Comparison of ENCODE assay signal across 11 cellular contexts in genomic region chr17:80265205-80266068, GRCh38. TPM values are rescaled to one million over a fixed set of nuclear protein-coding genes. Genes with fewer than 3 reads are reported as not detected.
DNase-seq lines count a peak whose midpoint lies in the region; ATAC-seq and TF ChIP-seq lines count a peak whose summit lies in the region.
"Had no signal": no experiment of that assay in that cellular context is flagged by ENCODE, and none has a peak within 500 bp of the region (broad histone marks: within the 10 kb centered on the region; RNA-seq: fewer than 3 reads in every experiment).

No MANE protein-coding gene starts in this region.

- no peaks in the 10 kb centered on the region for H3K27me3 ChIP-seq in left lung
- no peaks in the 10 kb centered on the region for H3K27me3 ChIP-seq in thymus (ENCODE audit: control insufficient read depth, insufficient read depth)
- H3K27me3 ChIP-seq: hepatocyte, testis had no signal

- H3K27ac ChIP-seq in left lung (peak overlapping the region; percentile 98 to 99), thymus (ENCODE audit: low read depth) (peak overlapping the region; percentile 47)
- H3K27ac ChIP-seq: hepatocyte, testis had no signal

- no peak for TF ChIP-seq CTCF in left lung (IDR thresholded peaks at IDR 0.05)

- DNase-seq in NCI-H2227 (lab: John Stamatoyannopoulos, UW; ENCODE audit: unreplicated experiment) = peak; percentile 21
- no peak for DNase-seq in NCI-H2227 treated with DMSO at 0.1 percent for 48 hours (lab: John Stamatoyannopoulos, UW)
- peak; percentile 60 for DNase-seq in activated CD8-positive, alpha-beta memory T cell treated with anti-CD3 and anti-CD28 coated beads, Interleukin-2, amount 50 U/mL, for 4 hours
- DNase-seq in left lung = no peak
- no peak for DNase-seq in iPS-NIHi11 (ENCODE audit: low spot score)
- no peak for DNase-seq in NCI-H2081 (lab: John Stamatoyannopoulos, UW)
- DNase-seq: HFFc6, testis had no signal

- intact Hi-C loops in left lung (cut with DNase I) = no loop called here

- peak overlapping the region in 1 of 2 donors; percentile 100 for H3K4me3 ChIP-seq in left lung
- H3K4me3 ChIP-seq in thymus (ENCODE audit: low read length) = no peak overlapping the region
- H3K4me3 ChIP-seq: hepatocyte, testis had no signal

- H3K36me3 ChIP-seq in left lung (peaks cover 0 to 63% of the 10 kb centered on the region in 2 donors), thymus (ENCODE audit: control insufficient read depth, insufficient read depth) (peaks cover 16% of the 10 kb centered on the region)

- H3K9me3 ChIP-seq in left lung (no peaks in the 10 kb centered on the region), thymus (ENCODE audit: control insufficient read depth) (no peaks in the 10 kb centered on the region)
- H3K9me3 ChIP-seq: testis had no signal

- 90% methylated on average over 17 of the region's 17 CpGs for WGBS in thymus

- H3K4me1 ChIP-seq in left lung = peaks cover 41 to 69% of the 10 kb centered on the region in 2 donors
- H3K4me1 ChIP-seq in thymus (ENCODE audit: control insufficient read depth, insufficient read depth, low read length) = peaks cover 35% of the 10 kb centered on the region

- ATAC-seq in left lung (peak; percentile 42), HG03095 (IDR thresholded peaks at IDR 0.05; ENCODE audit: unreplicated experiment) (no peak)

RNA-seq across cellular contexts. Expression of gene RNF213, which starts 4.8 kb away (rescaled TPM):
- total RNA-seq in left lung = 100 to 1,000 TPM; 212 to 264 TPM
- 114 TPM for polyA plus RNA-seq in thymus

RNA-seq across cellular contexts. Expression of gene SLC26A11, which starts 45.2 kb away (rescaled TPM):
- total RNA-seq in left lung = 10 to 100 TPM; 31.9 to 36.0 TPM
- 17.4 TPM for polyA plus RNA-seq in thymus

RNA-seq across cellular contexts. Expression of gene SGSH, which starts 45.3 kb away (rescaled TPM):
- total RNA-seq in left lung = 10 to 100 TPM; 55.4 to 83.8 TPM
- 38.9 TPM for polyA plus RNA-seq in thymus

Comparison
In these comparisons a context has a peak if more than half of its experiments do, and no peak if none do; other contexts are left out.
1. DNase-seq: peak in NCI-H2227 (single experiment) and activated CD8-positive, alpha-beta memory T cell treated with anti-CD3 and anti-CD28 coated beads, Interleukin-2, amount 50 U/mL, for 4 hours (single experiment); none in NCI-H2227 treated with DMSO at 0.1 percent for 48 hours (single experiment), left lung (0 of 2), iPS-NIHi11 (single experiment) and NCI-H2081 (0 of 2).